8 cellular contexts compared by ENCODE assay signal in genomic region chr1:184051138-184051484, GRCh38. TPM values are rescaled to one million over a fixed set of nuclear protein-coding genes. Genes with fewer than 3 reads are reported as not detected.
DNase-seq lines count a peak whose midpoint lies in the region; ATAC-seq and TF ChIP-seq lines count a peak whose summit lies in the region.

No MANE protein-coding gene starts in this region.

- POLR2A ChIA-PET in naive thymus-derived CD8-positive, alpha-beta T cell (lab: Charles Lee) = interaction anchor here (0.7 to 2.0 kb wide), 10 partner anchors 9 to 579 kb away, joined by 3 to 26 read pairs (median 4); partner anchors contain the start of genes COLGALT2 and SMG7

- H3K4me3 Mint-ChIP-seq in naive thymus-derived CD8-positive, alpha-beta T cell = peak overlapping the region; percentile 95 to 100 (median 98)

- H3K27me3 ChIP-seq in ectodermal cell (ENCODE audit: control insufficient read depth, insufficient read depth, low read length, poor library complexity, severe bottlenecking) = no peaks in the 10 kb centered on the region

- peak overlapping the region; percentile 87 for H3K4me3 ChIP-seq in GM12865 (ENCODE audit: low read depth, low read length)
- H3K4me3 ChIP-seq in ectodermal cell (ENCODE audit: insufficient read depth, low read depth, low read length) = peak overlapping the region; percentile 74

- H3K4me1 Mint-ChIP-seq in naive thymus-derived CD8-positive, alpha-beta T cell = peaks cover 19 to 41% (median 39%) of the 10 kb centered on the region in 4 donors

- peaks cover 10% of the 10 kb centered on the region for H3K36me3 ChIP-seq in ectodermal cell (ENCODE audit: control insufficient read depth, insufficient read depth, low read length)

- H3K27me3 Mint-ChIP-seq in naive thymus-derived CD8-positive, alpha-beta T cell = peaks cover 5 to 29% (median 12%) of the 10 kb centered on the region in 5 donors

- peak; percentile 31 to 39 for ATAC-seq in naive thymus-derived CD8-positive, alpha-beta T cell
- no peak for ATAC-seq in HG03097 (IDR thresholded peaks at IDR 0.05; ENCODE audit: low FRiP score, unreplicated experiment)
- no peak for ATAC-seq in HG03045 (IDR thresholded peaks at IDR 0.05; ENCODE audit: unreplicated experiment)
- no peak for ATAC-seq in HG03108 (IDR thresholded peaks at IDR 0.05; ENCODE audit: unreplicated experiment)

- H3K9me3 Mint-ChIP-seq in naive thymus-derived CD8-positive, alpha-beta T cell = no peaks in the 10 kb centered on the region

- peaks cover 10% of the 10 kb centered on the region for H3K4me1 ChIP-seq in ectodermal cell (ENCODE audit: control insufficient read depth, insufficient read depth, low read length)

- WGBS in ectodermal cell, 2 experiments = 20 to 23% methylated on average over 6 of the region's 6 CpGs

- no peaks in the 10 kb centered on the region for H3K9me3 ChIP-seq in ectodermal cell (ENCODE audit: control insufficient read depth, low read length)

- peaks cover 0 to 17% (median 14%) of the 10 kb centered on the region in 3 donors for H3K36me3 Mint-ChIP-seq in naive thymus-derived CD8-positive, alpha-beta T cell

- DNase-seq in GM12865 (ENCODE audit: low read depth) (no peak), NCI-H146 (lab: John Stamatoyannopoulos, UW) (peak; percentile 29), KG1 (lab: John Stamatoyannopoulos, UW) (no peak)
- DNase-seq in naive thymus-derived CD8-positive, alpha-beta T cell = no peak

- H3K27ac Mint-ChIP-seq in naive thymus-derived CD8-positive, alpha-beta T cell = peak overlapping the region; percentile 92 to 100 (median 96)

- no peak for TF ChIP-seq CTCF in GM12865 (IDR thresholded peaks at IDR 0.05; ENCODE audit: insufficient read depth, low read depth, low read length, missing control alignments)

- H3K27ac ChIP-seq in ectodermal cell (ENCODE audit: insufficient read depth, low read depth, low read length, poor library complexity, severe bottlenecking) = peak overlapping the region; percentile 91

RNA-seq across cellular contexts. Expression of gene TSEN15, which starts 0.4 kb away (rescaled TPM):
- 43.7 TPM for polyA plus RNA-seq in ectodermal cell (2013, experiment 1 of 4)
- polyA plus RNA-seq in ectodermal cell (2013, experiment 2 of 4) = 50.8 TPM
- 42.3 TPM for polyA plus RNA-seq in ectodermal cell (2013, experiment 3 of 4)
- 48.5 TPM for polyA plus RNA-seq in ectodermal cell (2013, experiment 4 of 4)
- total RNA-seq in naive thymus-derived CD8-positive, alpha-beta T cell = 10 to 100 TPM; 46.1 to 47.1 TPM
- polyA plus RNA-seq in naive thymus-derived CD8-positive, alpha-beta T cell = 10 to 100 TPM; 48.7 to 63.8 (median 51.2) TPM

RNA-seq across cellular contexts. Expression of gene COLGALT2, which starts 13.6 kb away (rescaled TPM):
- polyA plus RNA-seq in ectodermal cell (2013, experiment 1 of 4) = 16.1 TPM
- polyA plus RNA-seq in ectodermal cell (2013, experiment 2 of 4) = 17.7 TPM
- 14.0 TPM for polyA plus RNA-seq in ectodermal cell (2013, experiment 3 of 4)
- 16.8 TPM for polyA plus RNA-seq in ectodermal cell (2013, experiment 4 of 4)
- under 1 TPM; 0.49 to 0.60 TPM for total RNA-seq in naive thymus-derived CD8-positive, alpha-beta T cell
- polyA plus RNA-seq in naive thymus-derived CD8-positive, alpha-beta T cell = 1 to 10 TPM in 1 of 3 donors, not detected in 2; 2.9 TPM

Comparison
In these comparisons a context has a peak if more than half of its experiments do, and no peak if none do; other contexts are left out.
1. ATAC-seq: peak in naive thymus-derived CD8-positive, alpha-beta T cell (2 of 2); none in HG03097 (single experiment), HG03045 (single experiment) and HG03108 (single experiment).